In the genomic region with DNA sequence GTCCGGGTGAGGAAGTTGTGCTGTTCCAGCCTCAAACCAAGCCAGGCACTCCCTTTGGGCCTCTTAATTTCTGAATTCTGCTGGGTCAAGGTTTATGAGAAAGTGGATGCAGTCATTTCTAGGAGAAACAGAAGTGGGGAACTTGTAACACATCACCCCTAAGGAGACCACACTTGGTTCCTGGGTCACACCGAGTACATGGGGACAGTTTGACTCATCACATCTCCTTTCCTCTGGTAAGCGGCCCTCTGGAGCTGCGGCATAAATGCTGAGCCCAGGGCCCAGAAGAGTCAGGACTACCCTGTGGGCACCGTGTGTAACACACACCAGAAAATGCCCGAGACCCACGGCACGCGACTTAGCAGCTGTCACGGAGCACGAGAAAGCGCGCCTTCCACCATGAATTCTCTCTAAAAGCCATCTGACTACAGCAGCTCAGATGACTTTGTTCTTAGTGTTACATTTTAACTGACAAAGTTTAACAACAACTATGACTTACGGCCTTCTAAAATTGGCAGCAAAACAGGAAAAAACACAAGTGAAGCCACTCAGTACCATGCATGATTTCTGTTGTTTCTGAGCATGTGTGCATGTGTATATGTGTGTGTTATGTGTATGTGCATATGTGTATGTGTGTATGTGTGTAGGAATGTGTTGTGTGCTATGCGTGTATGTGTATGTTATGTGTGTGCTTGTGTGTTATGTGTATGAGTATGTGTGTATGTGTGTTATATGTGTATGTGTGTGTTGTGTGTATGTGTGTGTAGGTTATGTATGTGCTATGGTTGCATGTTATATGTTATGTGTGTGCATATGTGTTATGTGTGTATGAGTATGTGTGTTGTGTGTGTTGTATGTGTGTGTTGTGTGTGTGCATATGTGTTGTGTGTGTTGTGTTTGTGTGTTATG, we compare ENCODE assay signal across 1 cellular context.
TF ChIP-seq lines count a peak whose summit lies in the region.

No MANE protein-coding gene starts in this region.

TF ChIP-seq in HepG2, 621 proteins besides CTCF, POLR2A, EP300 and RAD21 (continued from another document):
- peak; percentile 17; the same call in 1 of the 2 replicates for TF ChIP-seq ZBTB40 (IDR thresholded peaks at IDR 0.05)
- TF ChIP-seq ZBTB40 (CRISPR knock-in tag; IDR thresholded peaks at IDR 0.05) = no peak
- peak; percentile 88; the same call in 1 of the 2 replicates for TF ChIP-seq IKZF1 (IDR thresholded peaks at IDR 0.05)
- TF ChIP-seq FOXA1 (IDR thresholded peaks at IDR 0.05) = peak; percentile 72
- no peak for TF ChIP-seq FOXA1 (CRISPR knock-in tag; IDR thresholded peaks at IDR 0.05)
- peak; percentile 75; the same call in 1 of the 2 replicates for TF ChIP-seq ATM (IDR thresholded peaks at IDR 0.05; ENCODE audit: borderline replicate concordance)
- no peak for TF ChIP-seq DNMT3B (CRISPR knock-in tag; conservative IDR thresholded peaks at IDR 0.05)
- TF ChIP-seq LCORL (IDR thresholded peaks at IDR 0.05) = 0 out of 2 replicates have a peak, but pooled peaks have one; percentile 22
- no peak for TF ChIP-seq LCORL (CRISPR knock-in tag; IDR thresholded peaks at IDR 0.05)
- TF ChIP-seq ZNF687 (CRISPR knock-in tag; IDR thresholded peaks at IDR 0.05) = peak; percentile 73
- TF ChIP-seq ZNF207 (IDR thresholded peaks at IDR 0.05; ENCODE audit: borderline replicate concordance) = peak; percentile 96; the same call in 1 of the 2 replicates
- 0 out of 2 replicates have a peak, but pooled peaks have one; percentile 16 for TF ChIP-seq MED1 (CRISPR knock-in tag; IDR thresholded peaks at IDR 0.05)
- 0 out of 2 replicates have a peak, but pooled peaks have one; percentile 15 for TF ChIP-seq FOXK1 (CRISPR knock-in tag; IDR thresholded peaks at IDR 0.05; ENCODE audit: borderline replicate concordance, low read depth)
- TF ChIP-seq JUNB (CRISPR knock-in tag; IDR thresholded peaks at IDR 0.05; ENCODE audit: borderline replicate concordance) = 0 out of 2 replicates have a peak, but pooled peaks have one; percentile 27
- no peak for TF ChIP-seq MIXL1 (CRISPR knock-in tag; IDR thresholded peaks at IDR 0.05)
- peak; percentile 82 for TF ChIP-seq FOXP1 (IDR thresholded peaks at IDR 0.05)
- no peak for TF ChIP-seq FOXP1 (CRISPR knock-in tag; IDR thresholded peaks at IDR 0.05)
- TF ChIP-seq TBX3 (IDR thresholded peaks at IDR 0.05; ENCODE audit: borderline replicate concordance) = peak; percentile 27; the same call in 1 of the 2 replicates
- TF ChIP-seq FOXK2 (IDR thresholded peaks at IDR 0.05) = peak; percentile 37; the same call in 1 of the 2 replicates
- peak; percentile 89 for TF ChIP-seq ZNF282 (IDR thresholded peaks at IDR 0.05; ENCODE audit: partially characterized antibody)
- 0 out of 2 replicates have a peak, but pooled peaks have one; percentile 47 for TF ChIP-seq GTF3A (CRISPR knock-in tag; conservative IDR thresholded peaks at IDR 0.05)
- no peak for TF ChIP-seq STAG1 (CRISPR knock-in tag; IDR thresholded peaks at IDR 0.05)
